ENCODE assay signal across 8 cellular contexts in the genomic region with DNA sequence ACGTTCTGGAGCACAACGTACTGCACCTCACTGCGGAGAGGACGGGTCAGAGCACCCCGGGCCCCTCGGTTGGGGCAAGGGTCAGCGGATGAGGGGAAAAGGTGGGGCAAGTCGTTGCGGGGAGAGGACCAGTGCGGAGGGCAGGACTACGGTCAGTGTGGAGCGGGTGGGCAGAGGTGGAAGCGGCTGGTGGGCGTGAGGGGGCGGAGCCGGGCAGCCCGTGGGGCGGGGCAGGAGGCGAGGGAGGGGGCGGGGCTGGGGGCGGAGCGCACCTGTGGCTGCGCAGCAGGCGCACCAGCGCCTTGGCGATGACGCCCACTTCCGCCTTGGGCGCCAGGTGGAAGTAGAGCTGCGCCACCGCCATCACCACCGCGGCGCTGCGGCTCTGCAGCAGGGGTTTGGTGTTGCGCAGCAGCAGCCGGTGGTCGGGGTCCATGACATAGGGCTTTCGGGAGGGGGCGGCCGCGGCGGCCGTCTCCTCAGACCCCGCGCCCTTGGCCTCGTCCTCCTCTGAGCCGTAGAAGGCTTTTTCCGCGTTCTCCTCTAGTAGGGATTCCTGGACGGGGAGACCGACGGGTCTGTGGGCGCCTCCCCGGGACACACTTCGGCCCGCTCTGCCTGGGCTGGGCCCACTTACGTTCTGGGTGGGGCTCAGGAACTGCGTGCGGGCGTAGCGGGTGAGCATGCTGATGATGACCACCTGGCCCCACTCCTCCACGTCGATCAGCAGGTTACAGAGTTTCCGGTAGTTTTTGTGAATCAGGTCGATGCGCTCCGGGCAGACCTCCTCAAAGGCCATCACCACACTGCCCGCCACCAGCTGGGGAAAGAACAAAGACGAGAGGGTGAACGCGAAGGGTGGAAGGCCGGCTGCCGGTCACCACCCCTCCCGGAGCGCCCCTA. TPM values are rescaled to one million over a fixed set of nuclear protein-coding genes. Genes with fewer than 3 reads are reported as not detected.
DNase-seq lines count a peak whose midpoint lies in the region; ATAC-seq lines count a peak whose summit lies in the region.

No MANE protein-coding gene starts in this region.

- CTCF ChIA-PET in activated CD8-positive, alpha-beta memory T cell treated with anti-CD3 and anti-CD28 coated beads, Interleukin-2, amount 10 ng/mL, durations not matched to agents 7 days and 5 days (lab: Charles Lee) = interaction anchor here (0.5 to 1.7 kb wide), 5 partner anchors 38 to 320 kb away, joined by 3 to 5 read pairs (median 3); partner anchors contain the start of gene RPS17

- ATAC-seq in GM21576 (IDR thresholded peaks at IDR 0.05; ENCODE audit: unreplicated experiment) = peak; percentile 85
- ATAC-seq in activated CD8-positive, alpha-beta memory T cell treated with anti-CD3 and anti-CD28 coated beads, Interleukin-2, amount 10 ng/mL, durations not matched to agents 7 days and 5 days = peak; percentile 94

- peak overlapping the region; percentile 73 for H3K4me3 Mint-ChIP-seq in activated CD8-positive, alpha-beta memory T cell treated with anti-CD3 and anti-CD28 coated beads, Interleukin-2, amount 10 ng/mL, durations not matched to agents 7 days and 5 days

- H3K27ac ChIP-seq in skin epidermis = peak overlapping the region in 8 of 21 experiments; percentile 6 to 84 (median 52)

- DNase-seq in DMS153 treated with DMSO at 0.1 percent for 48 hours (lab: John Stamatoyannopoulos, UW; ENCODE audit: unreplicated experiment) (peak; percentile 19), NCI-H146 treated with DMSO at 0.1 percent for 48 hours (lab: John Stamatoyannopoulos, UW; ENCODE audit: unreplicated experiment) (peak; percentile 57), germinal center (ENCODE audit: low spot score) (peak; percentile 88), GOT3 (lab: John Stamatoyannopoulos, UW) (no peak), NCI-H82 (lab: John Stamatoyannopoulos, UW) (no peak)
- peak; percentile 82 for DNase-seq in activated CD8-positive, alpha-beta memory T cell treated with anti-CD3 and anti-CD28 coated beads, Interleukin-2, amount 10 ng/mL, durations not matched to agents 7 days and 5 days

- H3K4me1 Mint-ChIP-seq in activated CD8-positive, alpha-beta memory T cell treated with anti-CD3 and anti-CD28 coated beads, Interleukin-2, amount 10 ng/mL, durations not matched to agents 7 days and 5 days = peaks cover 12% of the 10 kb centered on the region

- H3K9me3 Mint-ChIP-seq in activated CD8-positive, alpha-beta memory T cell treated with anti-CD3 and anti-CD28 coated beads, Interleukin-2, amount 10 ng/mL, durations not matched to agents 7 days and 5 days (ENCODE audit: low read depth) = no peaks in the 10 kb centered on the region

- H3K36me3 Mint-ChIP-seq in activated CD8-positive, alpha-beta memory T cell treated with anti-CD3 and anti-CD28 coated beads, Interleukin-2, amount 10 ng/mL, durations not matched to agents 7 days and 5 days = no peaks in the 10 kb centered on the region

- H3K4me3 ChIP-seq in skin epidermis = peak overlapping the region; percentile 38 to 58 (median 41)

- H3K27me3 Mint-ChIP-seq in activated CD8-positive, alpha-beta memory T cell treated with anti-CD3 and anti-CD28 coated beads, Interleukin-2, amount 10 ng/mL, durations not matched to agents 7 days and 5 days = peaks cover 24% of the 10 kb centered on the region

- H3K27ac Mint-ChIP-seq in activated CD8-positive, alpha-beta memory T cell treated with anti-CD3 and anti-CD28 coated beads, Interleukin-2, amount 10 ng/mL, durations not matched to agents 7 days and 5 days = peak overlapping the region; percentile 46

RNA-seq across cellular contexts. Expression of gene AP3B2, which starts 29.2 kb away (rescaled TPM):
- not detected for total RNA-seq in activated CD8-positive, alpha-beta memory T cell treated with anti-CD3 and anti-CD28 coated beads, Interleukin-2, amount 10 ng/mL, durations not matched to agents 7 days and 5 days

RNA-seq across cellular contexts. Expression of gene CPEB1, which starts 33.3 kb away (rescaled TPM):
- not detected for total RNA-seq in activated CD8-positive, alpha-beta memory T cell treated with anti-CD3 and anti-CD28 coated beads, Interleukin-2, amount 10 ng/mL, durations not matched to agents 7 days and 5 days

Comparison
In these comparisons a context has a peak if more than half of its experiments do, and no peak if none do; other contexts are left out.
1. DNase-seq: peak in DMS153 treated with DMSO at 0.1 percent for 48 hours (single experiment), NCI-H146 treated with DMSO at 0.1 percent for 48 hours (single experiment), activated CD8-positive, alpha-beta memory T cell treated with anti-CD3 and anti-CD28 coated beads, Interleukin-2, amount 10 ng/mL, durations not matched to agents 7 days and 5 days (single experiment) and germinal center (single experiment); none in GOT3 (single experiment) and NCI-H82 (single experiment).